15 cellular contexts compared by ENCODE assay signal in the genomic region with DNA sequence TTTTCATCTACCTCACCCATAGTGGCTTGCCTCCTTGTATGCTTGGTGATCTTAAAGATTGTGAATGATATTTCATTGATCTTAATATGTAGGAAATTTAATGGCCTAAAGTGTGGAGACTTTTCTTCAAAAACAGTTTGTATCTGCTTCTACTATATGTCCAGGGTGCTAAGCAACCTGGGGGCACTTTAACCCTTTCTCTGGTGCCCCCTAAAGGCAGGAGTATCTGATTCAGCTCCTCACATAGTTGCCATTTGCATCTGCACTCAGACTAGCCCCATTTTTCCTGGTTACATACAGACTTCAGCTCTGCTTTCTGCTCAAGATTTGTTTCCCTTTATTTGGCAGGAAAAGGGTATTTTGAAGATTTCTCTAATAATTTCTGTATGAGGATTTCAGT. TPM values are rescaled to one million over a fixed set of nuclear protein-coding genes. Genes with fewer than 3 reads are reported as not detected.
A peak's percentile ranks its signal among the peaks of the same experiment; 100 is the strongest.
DNase-seq lines count a peak whose midpoint lies in the region; ATAC-seq, FAIRE-seq and TF ChIP-seq lines count a peak whose summit lies in the region.
"Had no signal": no experiment of that assay in that cellular context is flagged by ENCODE, and none has a peak within 500 bp of the region (broad histone marks: within the 10 kb centered on the region; RNA-seq: fewer than 3 reads in every experiment).

No MANE protein-coding gene starts in this region.

- no peak for TF ChIP-seq POLR2A in GM12891 (IDR thresholded peaks at IDR 0.05; ENCODE audit: low read depth, low read length)

- no peaks in the 10 kb centered on the region for H3K79me2 ChIP-seq in DND-41 (ENCODE audit: insufficient read depth, low read length)

- DNase-seq in DND-41 (no peak), GM12891 (ENCODE audit: insufficient read length, low spot score) (no peak), NCI-H69 (lab: John Stamatoyannopoulos, UW) (peak; percentile 10), germinal center (ENCODE audit: low spot score) (peak; percentile 12), Right ventricle myocardium superior (no peak), nucleus accumbens (lab: John Stamatoyannopoulos, UW) (no peak), NCI-H1092 (lab: John Stamatoyannopoulos, UW) (no peak)
- no peak for DNase-seq in stimulated activated CD4-positive, alpha-beta T cell treated with anti-CD3 and anti-CD28 coated beads, Interleukin-2, amount 100 ng/mL, for 48 hours
- DNase-seq: activated CD4-positive, alpha-beta T cell treated with anti-CD3 and anti-CD28 coated beads for 4 hours; esophagus squamous epithelium; hypothalamus; NCI-H146; NCI-H510A; thyroid gland had no signal

- ATAC-seq in DND-41 (ENCODE audit: insufficient read depth, low read depth): no peak
- no peak for ATAC-seq in Right ventricle myocardium superior (ENCODE audit: poor library complexity)

- H3K27me3 ChIP-seq in DND-41 (ENCODE audit: insufficient read depth, low read length, poor library complexity): no peaks in the 10 kb centered on the region
- H3K27me3 ChIP-seq: thyroid gland had no signal

- no peak overlapping the region for H3K27ac ChIP-seq in DND-41 (ENCODE audit: low read length)
- H3K27ac ChIP-seq: esophagus squamous epithelium, RWPE1, thyroid gland had no signal

- intact Hi-C loops in Right ventricle myocardium superior (cut with DNase I): no loop called here

- H3K36me3 ChIP-seq in DND-41 (ENCODE audit: insufficient read depth, low read length): no peaks in the 10 kb centered on the region
- H3K36me3 ChIP-seq: esophagus squamous epithelium, thyroid gland had no signal

- no peak overlapping the region for H3K4me2 ChIP-seq in DND-41 (ENCODE audit: insufficient read depth, low read length)

- H4K20me1 ChIP-seq in DND-41 (ENCODE audit: insufficient read depth, low read length): no peaks in the 10 kb centered on the region

- peaks cover 7% of the 10 kb centered on the region for H3K4me1 ChIP-seq in DND-41 (ENCODE audit: insufficient read depth, low read length)
- H3K4me1 ChIP-seq: thyroid gland had no signal

- H3K9me3 ChIP-seq in DND-41 (ENCODE audit: insufficient read depth, low read length, severe bottlenecking): no peaks in the 10 kb centered on the region
- H3K9me3 ChIP-seq: esophagus squamous epithelium, thyroid gland had no signal

- peak; percentile 20 for TF ChIP-seq CTCF in DND-41 (IDR thresholded peaks at IDR 0.05; ENCODE audit: borderline replicate concordance, extremely low read depth, low read length, poor library complexity, severe bottlenecking)

- peak; percentile 41 for FAIRE-seq in GM12891 (lab: Jason Lieb, UNC)

- no peak overlapping the region for H3K9ac ChIP-seq in DND-41 (ENCODE audit: low read depth, low read length)

- H3K4me3 ChIP-seq in DND-41 (ENCODE audit: low read depth in 1 of 2, low read length in 2 of 2): no peak overlapping the region
- H3K4me3 ChIP-seq: esophagus squamous epithelium, thyroid gland had no signal

- H2AFZ ChIP-seq in DND-41 (ENCODE audit: low read depth, low read length): no peak overlapping the region

TF ChIP-seq in GM12891, 5 proteins besides CTCF, POLR2A, EP300 and RAD21:
- no peak for TF ChIP-seq SPI1 (IDR thresholded peaks at IDR 0.05; ENCODE audit: low read depth, low read length)
- TF ChIP-seq POLR2AphosphoS5 (IDR thresholded peaks at IDR 0.05; ENCODE audit: low read depth, low read length): no peak
- TF ChIP-seq TAF1 (IDR thresholded peaks at IDR 0.05; ENCODE audit: low read depth, low read length): no peak
- TF ChIP-seq PAX5 (IDR thresholded peaks at IDR 0.05; ENCODE audit: insufficient read depth, low read length, severe bottlenecking): no peak
- TF ChIP-seq POU2F2 (IDR thresholded peaks at IDR 0.05; ENCODE audit: low read depth, low read length): no peak

RNA-seq across cellular contexts. Expression of gene PFN2, which starts 5.2 kb away (rescaled TPM):
- polyA plus RNA-seq in GM12891 (2012; ENCODE audit: low read depth, missing spikeins): 2.6 TPM
- total RNA-seq in Right ventricle myocardium superior: 61.3 TPM

Comparison
In these comparisons a context has a peak if more than half of its experiments do, and no peak if none do; other contexts are left out.
1. DNase-seq: peak in NCI-H69 (single experiment) and germinal center (single experiment); none in DND-41 (single experiment), GM12891 (single experiment), stimulated activated CD4-positive, alpha-beta T cell treated with anti-CD3 and anti-CD28 coated beads, Interleukin-2, amount 100 ng/mL, for 48 hours (0 of 2), Right ventricle myocardium superior (single experiment), nucleus accumbens (0 of 56) and NCI-H1092 (single experiment).